Comparison of ENCODE assay signal across 8 cellular contexts in genomic region chr16:15435216-15435864, GRCh38. TPM values are rescaled to one million over a fixed set of nuclear protein-coding genes. Genes with fewer than 3 reads are reported as not detected.
DNase-seq lines count a peak whose midpoint lies in the region; ATAC-seq, FAIRE-seq and TF ChIP-seq lines count a peak whose summit lies in the region.

No MANE protein-coding gene starts in this region.

- ATAC-seq in HG03432 (IDR thresholded peaks at IDR 0.05; ENCODE audit: unreplicated experiment): no peak

- H3K27ac Mint-ChIP-seq in activated CD4-positive, alpha-beta memory T cell treated with anti-CD3 and anti-CD28 coated beads for 36 hours: no peak overlapping the region
- peak overlapping the region; percentile 7 for H3K27ac Mint-ChIP-seq in glutamatergic neuron (ENCODE audit: unreplicated experiment)

- peaks cover 18% of the 10 kb centered on the region for H3K27me3 Mint-ChIP-seq in activated CD4-positive, alpha-beta memory T cell treated with anti-CD3 and anti-CD28 coated beads for 36 hours
- H3K27me3 Mint-ChIP-seq in glutamatergic neuron (ENCODE audit: unreplicated experiment): peaks cover 10% of the 10 kb centered on the region

- POLR2A ChIA-PET in HEK293 (lab: Yijun Ruan, JAX): interaction anchor here (0.6 to 1.2 kb wide), 2 partner anchors 9 to 223 kb away, joined by 3 read pairs; no protein-coding TSS in a partner anchor
- POLR2A ChIA-PET in activated CD4-positive, alpha-beta memory T cell treated with anti-CD3 and anti-CD28 coated beads for 36 hours (lab: Charles Lee): no interaction called here

- intact Hi-C loops in activated CD4-positive, alpha-beta memory T cell treated with anti-CD3 and anti-CD28 coated beads for 36 hours (cut with micrococcal nuclease): loop anchor here (10.0 kb wide), 1 partner anchor 269 kb away; no protein-coding TSS in a partner anchor

- H3K9me3 Mint-ChIP-seq in activated CD4-positive, alpha-beta memory T cell treated with anti-CD3 and anti-CD28 coated beads for 36 hours: no peaks in the 10 kb centered on the region
- H3K9me3 Mint-ChIP-seq in glutamatergic neuron (ENCODE audit: unreplicated experiment): peaks cover 4% of the 10 kb centered on the region

- TF ChIP-seq CTCF in HEK293 (tag by site-specific recombination; IDR thresholded peaks at IDR 0.05) (no peak), glutamatergic neuron (IDR thresholded peaks at IDR 0.05; ENCODE audit: partially characterized antibody, unreplicated experiment) (no peak)

- peak overlapping the region; percentile 87 for H3K4me3 Mint-ChIP-seq in activated CD4-positive, alpha-beta memory T cell treated with anti-CD3 and anti-CD28 coated beads for 36 hours
- H3K4me3 Mint-ChIP-seq in glutamatergic neuron (ENCODE audit: unreplicated experiment): peak overlapping the region; percentile 90

- H3K36me3 Mint-ChIP-seq in activated CD4-positive, alpha-beta memory T cell treated with anti-CD3 and anti-CD28 coated beads for 36 hours: no peaks in the 10 kb centered on the region
- no peaks in the 10 kb centered on the region for H3K36me3 Mint-ChIP-seq in glutamatergic neuron (ENCODE audit: unreplicated experiment)

- H3K36me3 ChIP-seq in HEK293 (ENCODE audit: control insufficient read depth in 2 of 2, insufficient read depth in 1 of 2, low read length in 2 of 2): no peaks in the 10 kb centered on the region

- DNase-seq in activated CD4-positive, alpha-beta memory T cell treated with anti-CD3 and anti-CD28 coated beads for 36 hours: peak; percentile 10
- DNase-seq in glutamatergic neuron (peak; percentile 37), skeletal muscle cell (ENCODE audit: low read depth) (no peak), NCI-H2227 (lab: John Stamatoyannopoulos, UW; ENCODE audit: unreplicated experiment) (no peak), HTR-8/SVneo (ENCODE audit: insufficient read length, low spot score) (no peak), SKM-1 (lab: John Stamatoyannopoulos, UW; ENCODE audit: unreplicated experiment) (no peak)

- H3K4me1 Mint-ChIP-seq in activated CD4-positive, alpha-beta memory T cell treated with anti-CD3 and anti-CD28 coated beads for 36 hours (ENCODE audit: low read depth): peaks cover 17% of the 10 kb centered on the region
- peaks cover 4% of the 10 kb centered on the region for H3K4me1 Mint-ChIP-seq in glutamatergic neuron (ENCODE audit: low read depth, unreplicated experiment)

- no peak overlapping the region for H3K27ac ChIP-seq in HEK293 (ENCODE audit: extremely low read depth, low read depth, low read length)

- no peaks in the 10 kb centered on the region for H3K9me3 ChIP-seq in HEK293 (ENCODE audit: control insufficient read depth, insufficient read depth, low read depth, low read length)

- CTCF ChIA-PET in HEK293 (lab: Yijun Ruan, JAX): no interaction called here
- CTCF ChIA-PET in activated CD4-positive, alpha-beta memory T cell treated with anti-CD3 and anti-CD28 coated beads for 36 hours (lab: Charles Lee): no interaction called here

- no peaks in the 10 kb centered on the region for H3K4me1 ChIP-seq in HEK293 (ENCODE audit: control insufficient read depth, insufficient read depth, low read length)

- peak overlapping the region; percentile 63 for H3K4me3 ChIP-seq in HEK293 (ENCODE audit: low read depth, low read length)
- peak overlapping the region; percentile 93 for H3K4me3 ChIP-seq in skeletal muscle cell (ENCODE audit: low read depth, low read length)

- no peak for FAIRE-seq in HTR-8/SVneo (lab: Jason Lieb, UNC)

TF ChIP-seq in HEK293, 187 proteins besides CTCF, POLR2A, EP300 and RAD21:
- TF ChIP-seq KLF7 (tag by site-specific recombination; IDR thresholded peaks at IDR 0.05; ENCODE audit: borderline replicate concordance) (no peak), ZSCAN30 (tag by site-specific recombination; IDR thresholded peaks at IDR 0.05) (no peak), ZNF670 (tag by site-specific recombination; IDR thresholded peaks at IDR 0.05; ENCODE audit: low read depth) (no peak), ZNF10 (tag by site-specific recombination; IDR thresholded peaks at IDR 0.05) (no peak), ZNF132 (tag by site-specific recombination; IDR thresholded peaks at IDR 0.05; ENCODE audit: borderline replicate concordance) (no peak), ZNF335 (tag by site-specific recombination; conservative IDR thresholded peaks at IDR 0.05) (peak; percentile 84; the same call in 1 of the 2 replicates), REPIN1 (tag by site-specific recombination; IDR thresholded peaks at IDR 0.05; ENCODE audit: low read depth) (no peak), ZNF274 (IDR thresholded peaks at IDR 0.05; ENCODE audit: low read length) (no peak), ZNF274 (tag by site-specific recombination; IDR thresholded peaks at IDR 0.05; ENCODE audit: borderline replicate concordance) (no peak)
- TF ChIP-seq, protein P1, sequence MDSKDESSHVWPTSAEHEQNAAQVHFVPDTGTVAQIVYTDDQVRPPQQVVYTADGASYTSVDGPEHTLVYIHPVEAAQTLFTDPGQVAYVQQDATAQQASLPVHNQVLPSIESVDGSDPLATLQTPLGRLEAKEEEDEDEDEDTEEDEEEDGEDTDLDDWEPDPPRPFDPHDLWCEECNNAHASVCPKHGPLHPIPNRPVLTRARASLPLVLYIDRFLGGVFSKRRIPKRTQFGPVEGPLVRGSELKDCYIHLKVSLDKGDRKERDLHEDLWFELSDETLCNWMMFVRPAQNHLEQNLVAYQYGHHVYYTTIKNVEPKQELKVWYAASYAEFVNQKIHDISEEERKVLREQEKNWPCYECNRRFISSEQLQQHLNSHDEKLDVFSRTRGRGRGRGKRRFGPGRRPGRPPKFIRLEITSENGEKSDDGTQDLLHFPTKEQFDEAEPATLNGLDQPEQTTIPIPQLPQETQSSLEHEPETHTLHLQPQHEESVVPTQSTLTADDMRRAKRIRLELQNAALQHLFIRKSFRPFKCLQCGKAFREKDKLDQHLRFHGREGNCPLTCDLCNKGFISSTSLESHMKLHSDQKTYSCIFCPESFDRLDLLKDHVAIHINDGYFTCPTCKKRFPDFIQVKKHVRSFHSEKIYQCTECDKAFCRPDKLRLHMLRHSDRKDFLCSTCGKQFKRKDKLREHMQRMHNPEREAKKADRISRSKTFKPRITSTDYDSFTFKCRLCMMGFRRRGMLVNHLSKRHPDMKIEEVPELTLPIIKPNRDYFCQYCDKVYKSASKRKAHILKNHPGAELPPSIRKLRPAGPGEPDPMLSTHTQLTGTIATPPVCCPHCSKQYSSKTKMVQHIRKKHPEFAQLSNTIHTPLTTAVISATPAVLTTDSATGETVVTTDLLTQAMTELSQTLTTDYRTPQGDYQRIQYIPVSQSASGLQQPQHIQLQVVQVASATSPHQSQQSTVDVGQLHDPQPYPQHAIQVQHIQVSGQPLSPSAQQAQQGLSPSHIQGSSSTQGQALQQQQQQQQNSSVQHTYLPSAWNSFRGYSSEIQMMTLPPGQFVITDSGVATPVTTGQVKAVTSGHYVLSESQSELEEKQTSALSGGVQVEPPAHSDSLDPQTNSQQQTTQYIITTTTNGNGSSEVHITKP (tag by site-specific recombination; IDR thresholded peaks at IDR 0.05): peak; percentile 43; the same call in 1 of the 2 replicates
- TF ChIP-seq, protein P2, sequence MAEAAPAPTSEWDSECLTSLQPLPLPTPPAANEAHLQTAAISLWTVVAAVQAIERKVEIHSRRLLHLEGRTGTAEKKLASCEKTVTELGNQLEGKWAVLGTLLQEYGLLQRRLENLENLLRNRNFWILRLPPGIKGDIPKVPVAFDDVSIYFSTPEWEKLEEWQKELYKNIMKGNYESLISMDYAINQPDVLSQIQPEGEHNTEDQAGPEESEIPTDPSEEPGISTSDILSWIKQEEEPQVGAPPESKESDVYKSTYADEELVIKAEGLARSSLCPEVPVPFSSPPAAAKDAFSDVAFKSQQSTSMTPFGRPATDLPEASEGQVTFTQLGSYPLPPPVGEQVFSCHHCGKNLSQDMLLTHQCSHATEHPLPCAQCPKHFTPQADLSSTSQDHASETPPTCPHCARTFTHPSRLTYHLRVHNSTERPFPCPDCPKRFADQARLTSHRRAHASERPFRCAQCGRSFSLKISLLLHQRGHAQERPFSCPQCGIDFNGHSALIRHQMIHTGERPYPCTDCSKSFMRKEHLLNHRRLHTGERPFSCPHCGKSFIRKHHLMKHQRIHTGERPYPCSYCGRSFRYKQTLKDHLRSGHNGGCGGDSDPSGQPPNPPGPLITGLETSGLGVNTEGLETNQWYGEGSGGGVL (tag by site-specific recombination; IDR thresholded peaks at IDR 0.05): 0 out of 2 replicates have a peak, but pooled peaks have one; percentile 18
- TF ChIP-seq, protein P3, sequence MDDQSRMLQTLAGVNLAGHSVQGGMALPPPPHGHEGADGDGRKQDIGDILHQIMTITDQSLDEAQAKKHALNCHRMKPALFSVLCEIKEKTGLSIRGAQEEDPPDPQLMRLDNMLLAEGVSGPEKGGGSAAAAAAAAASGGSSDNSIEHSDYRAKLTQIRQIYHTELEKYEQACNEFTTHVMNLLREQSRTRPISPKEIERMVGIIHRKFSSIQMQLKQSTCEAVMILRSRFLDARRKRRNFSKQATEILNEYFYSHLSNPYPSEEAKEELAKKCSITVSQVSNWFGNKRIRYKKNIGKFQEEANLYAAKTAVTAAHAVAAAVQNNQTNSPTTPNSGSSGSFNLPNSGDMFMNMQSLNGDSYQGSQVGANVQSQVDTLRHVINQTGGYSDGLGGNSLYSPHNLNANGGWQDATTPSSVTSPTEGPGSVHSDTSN (CRISPR knock-in tag; IDR thresholded peaks at IDR 0.05): no peak

RNA-seq across cellular contexts. Expression of gene BMERB1, which starts 1.0 kb away (rescaled TPM):
- total RNA-seq in activated CD4-positive, alpha-beta memory T cell treated with anti-CD3 and anti-CD28 coated beads for 36 hours: 1 to 10 TPM; 7.1 to 7.7 TPM
- total RNA-seq in glutamatergic neuron (ENCODE audit: unreplicated experiment): 65.9 TPM

RNA-seq across cellular contexts. Expression of gene MPV17L, which starts 39.8 kb away (rescaled TPM):
- not detected for total RNA-seq in activated CD4-positive, alpha-beta memory T cell treated with anti-CD3 and anti-CD28 coated beads for 36 hours
- 0.34 TPM for total RNA-seq in glutamatergic neuron (ENCODE audit: unreplicated experiment)

RNA-seq across cellular contexts. Expression of gene NPIPA5, which starts 57.2 kb away (rescaled TPM):
- 10 to 100 TPM; 11.5 to 14.9 TPM for total RNA-seq in activated CD4-positive, alpha-beta memory T cell treated with anti-CD3 and anti-CD28 coated beads for 36 hours
- total RNA-seq in glutamatergic neuron (ENCODE audit: unreplicated experiment): 1.2 TPM

Comparison
In these comparisons a context has a peak if more than half of its experiments do, and no peak if none do; other contexts are left out.
1. DNase-seq: peak in activated CD4-positive, alpha-beta memory T cell treated with anti-CD3 and anti-CD28 coated beads for 36 hours (single experiment) and glutamatergic neuron (single experiment); none in skeletal muscle cell (single experiment), NCI-H2227 (single experiment), HTR-8/SVneo (single experiment) and SKM-1 (single experiment).